Comparison of ENCODE assay signal across 8 cellular contexts in the genomic region with DNA sequence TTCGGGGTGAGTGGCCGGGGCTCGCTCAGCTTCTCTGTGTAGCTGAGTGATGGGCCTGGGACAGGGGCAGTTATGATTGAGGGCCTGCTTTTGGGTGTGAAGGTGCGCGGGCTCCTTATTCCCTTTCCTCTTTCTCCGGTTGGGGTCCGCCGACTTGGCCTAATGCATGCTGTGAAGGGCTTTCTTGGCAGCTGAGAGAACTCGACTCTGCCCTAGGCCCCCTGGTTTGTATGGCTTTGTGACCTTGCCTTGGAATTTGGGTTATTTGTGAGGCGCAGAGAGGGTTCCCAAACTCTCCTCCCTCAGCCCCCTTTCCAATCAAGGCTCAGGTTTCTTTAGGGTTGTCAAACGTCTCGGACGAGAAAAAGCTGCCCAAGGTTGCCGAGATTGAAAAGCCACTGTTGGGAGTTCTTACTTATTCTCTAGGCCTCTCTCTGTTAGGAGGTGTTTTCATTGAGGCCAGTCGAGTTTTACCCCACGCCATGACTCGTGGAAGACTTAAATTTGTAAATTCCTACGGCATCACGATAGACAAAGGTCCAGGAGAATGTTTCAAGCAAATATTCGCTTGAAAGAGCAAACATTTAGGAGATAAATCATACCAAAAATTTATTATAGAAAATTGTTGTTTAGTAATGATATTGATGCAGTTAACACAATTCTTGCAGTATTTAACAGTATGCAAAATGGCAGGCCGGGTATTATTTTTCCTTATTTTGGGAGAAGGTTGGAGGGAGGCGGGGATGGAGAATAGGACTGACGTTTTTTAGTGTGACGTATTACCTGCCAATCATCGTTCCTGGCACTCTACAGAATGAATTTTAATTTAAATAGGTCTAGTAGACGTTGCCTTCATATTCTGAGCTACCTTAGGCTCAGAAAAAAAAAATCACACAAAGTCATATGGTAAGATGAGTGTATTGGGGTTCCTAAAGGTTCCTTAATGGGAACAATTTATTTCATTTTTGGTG. TPM values are rescaled to one million over a fixed set of nuclear protein-coding genes. Genes with fewer than 3 reads are reported as not detected.
A peak's percentile ranks its signal among the peaks of the same experiment; 100 is the strongest.
DNase-seq lines count a peak whose midpoint lies in the region; ATAC-seq and TF ChIP-seq lines count a peak whose summit lies in the region.

No MANE protein-coding gene starts in this region.

- no peaks in the 10 kb centered on the region for H3K27me3 Mint-ChIP-seq in natural killer cell (ENCODE audit: low read depth in 2 of 2)

- no peaks in the 10 kb centered on the region for H3K36me3 ChIP-seq in cardiac muscle cell
- H3K36me3 ChIP-seq in RWPE2 (ENCODE audit: low read depth): peaks cover 24% of the 10 kb centered on the region

- H3K36me3 Mint-ChIP-seq in natural killer cell: no peaks in the 10 kb centered on the region

- H3K9me3 ChIP-seq in cardiac muscle cell (ENCODE audit: low read depth) (no peaks in the 10 kb centered on the region), RWPE2 (ENCODE audit: severe bottlenecking) (no peaks in the 10 kb centered on the region)

- peaks cover 41% of the 10 kb centered on the region in 2 donors for H3K4me1 Mint-ChIP-seq in natural killer cell

- peak; percentile 28 to 37 for DNase-seq in cardiac muscle cell (ENCODE audit: low read depth in 1 of 2, low spot score in 1 of 2)
- no peak for DNase-seq in cardiac septum (ENCODE audit: low spot score)
- DNase-seq in RWPE2 (ENCODE audit: low spot score): peak; percentile 49
- no peak for DNase-seq in epithelial cell of prostate (ENCODE audit: low read depth, low spot score)
- DNase-seq in natural killer cell: no peak
- no peak for DNase-seq in NCI-H1694 treated with DMSO at 0.1 percent for 48 hours (lab: John Stamatoyannopoulos, UW)
- no peak for DNase-seq in LoVo (ENCODE audit: low spot score)

- H3K27ac Mint-ChIP-seq in natural killer cell: peak overlapping the region; percentile 95 to 98

- TF ChIP-seq CTCF in cardiac muscle cell (IDR thresholded peaks at IDR 0.05; ENCODE audit: low read depth, low read length) (no peak), RWPE2 (IDR thresholded peaks at IDR 0.05; ENCODE audit: poor library complexity, severe bottlenecking) (no peak), natural killer cell (IDR thresholded peaks at IDR 0.05) (no peak)

- peak overlapping the region; percentile 97 for H3K4me3 Mint-ChIP-seq in natural killer cell

- peak overlapping the region; percentile 95 for H3K27ac ChIP-seq in cardiac muscle cell
- H3K27ac ChIP-seq in RWPE2 (ENCODE audit: poor library complexity, severe bottlenecking): peak overlapping the region; percentile 88
- peak overlapping the region; percentile 93 for H3K27ac ChIP-seq in epithelial cell of prostate

- peak; percentile 23 for ATAC-seq in HG02870 (IDR thresholded peaks at IDR 0.05; ENCODE audit: unreplicated experiment)
- ATAC-seq in RWPE2 (ENCODE audit: low read depth): peak; percentile 40
- ATAC-seq in natural killer cell: peak in 2 of 3 donors; percentile 16 to 30

- H3K9me3 Mint-ChIP-seq in natural killer cell: no peaks in the 10 kb centered on the region

- intact Hi-C loops in cardiac septum (cut with DNase I) (loop anchor here (10.0 kb wide), 1 partner anchor 812 kb away; the partner anchor contains the start of gene NAT10), natural killer cell (cut with micrococcal nuclease) (loop anchor here (2.0 to 5.0 kb wide), 2 partner anchors 250 to 812 kb away; partner anchors contain the start of gene NAT10)

- H3K27me3 ChIP-seq in cardiac muscle cell (no peaks in the 10 kb centered on the region), RWPE2 (ENCODE audit: insufficient read depth, poor library complexity, severe bottlenecking) (no peaks in the 10 kb centered on the region)

- H3K4me1 ChIP-seq in cardiac muscle cell (ENCODE audit: low read depth) (peaks cover 21% of the 10 kb centered on the region), RWPE2 (ENCODE audit: insufficient read depth, poor library complexity, severe bottlenecking) (no peaks in the 10 kb centered on the region)

- H3K4me3 ChIP-seq in cardiac muscle cell (peak overlapping the region; percentile 66), RWPE2 (ENCODE audit: severe bottlenecking) (peak overlapping the region; percentile 76)

RNA-seq across cellular contexts. Expression of gene PDHX, which starts 0.7 kb away (rescaled TPM):
- total RNA-seq in cardiac muscle cell (48.6 and 69.9 TPM in 2 replicates), cardiac septum (118 TPM), natural killer cell (10 to 100 TPM; 18.3 to 27.1 (median 20.9) TPM)
- polyA plus RNA-seq in cardiac muscle cell: 87.1 and 106 TPM in 2 replicates

RNA-seq across cellular contexts. Expression of gene APIP, which starts 0.9 kb away (rescaled TPM):
- total RNA-seq in cardiac muscle cell: 15.2 and 18.3 TPM in 2 replicates
- polyA plus RNA-seq in cardiac muscle cell: 29.2 and 39.7 TPM in 2 replicates
- total RNA-seq in cardiac septum: 36.5 TPM
- 1 to 10 TPM; 6.6 to 9.4 (median 8.1) TPM for total RNA-seq in natural killer cell

Comparison
In these comparisons a context has a peak if more than half of its experiments do, and no peak if none do; other contexts are left out.
1. DNase-seq: peak in cardiac muscle cell (2 of 2) and RWPE2 (single experiment); none in cardiac septum (single experiment), epithelial cell of prostate (single experiment), natural killer cell (single experiment), NCI-H1694 treated with DMSO at 0.1 percent for 48 hours (single experiment) and LoVo (single experiment).
2. Peak in every context shown above with its lines, with median percentiles within 50 percentile points of each other: H3K27ac ChIP-seq and ATAC-seq.